Comparison of ENCODE assay signal across 1 cellular context in the genomic region with DNA sequence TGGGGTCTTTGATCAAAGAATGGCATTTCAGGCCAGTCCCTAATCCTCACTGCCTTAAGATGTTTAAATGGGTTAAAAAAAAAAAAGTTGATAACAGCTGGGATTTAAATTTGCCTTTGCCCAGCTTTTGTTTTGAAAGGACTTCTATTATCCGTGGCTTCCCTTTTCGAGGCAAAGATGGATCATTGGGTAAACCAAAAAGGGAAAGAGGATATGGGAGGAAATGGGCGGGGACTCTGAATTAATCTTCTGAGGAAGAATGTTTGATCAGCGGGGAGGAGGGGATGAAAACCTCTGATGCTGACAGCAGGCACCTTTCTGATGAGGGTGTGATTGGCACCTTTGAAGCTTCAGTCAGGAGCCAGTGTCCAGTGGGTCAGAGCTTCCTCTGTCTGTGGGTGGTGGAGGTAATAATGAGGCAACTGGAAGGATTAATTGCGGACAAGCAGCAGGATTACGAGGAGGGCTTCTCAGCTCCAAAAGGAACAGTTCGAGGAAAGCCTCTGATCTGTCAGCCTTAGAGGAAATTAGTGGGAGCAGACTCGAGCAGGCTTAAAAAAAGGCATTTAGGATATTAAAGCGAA.
TF ChIP-seq lines count a peak whose summit lies in the region.

No MANE protein-coding gene starts in this region.

TF ChIP-seq in IMR-90, 13 proteins besides CTCF, POLR2A, EP300 and RAD21 (continued from another document):
- TF ChIP-seq, protein P1, sequence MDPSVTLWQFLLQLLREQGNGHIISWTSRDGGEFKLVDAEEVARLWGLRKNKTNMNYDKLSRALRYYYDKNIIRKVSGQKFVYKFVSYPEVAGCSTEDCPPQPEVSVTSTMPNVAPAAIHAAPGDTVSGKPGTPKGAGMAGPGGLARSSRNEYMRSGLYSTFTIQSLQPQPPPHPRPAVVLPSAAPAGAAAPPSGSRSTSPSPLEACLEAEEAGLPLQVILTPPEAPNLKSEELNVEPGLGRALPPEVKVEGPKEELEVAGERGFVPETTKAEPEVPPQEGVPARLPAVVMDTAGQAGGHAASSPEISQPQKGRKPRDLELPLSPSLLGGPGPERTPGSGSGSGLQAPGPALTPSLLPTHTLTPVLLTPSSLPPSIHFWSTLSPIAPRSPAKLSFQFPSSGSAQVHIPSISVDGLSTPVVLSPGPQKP (IDR thresholded peaks at IDR 0.05; ENCODE audit: borderline replicate concordance, low read depth, low read length), result no peak
